In the genomic region with DNA sequence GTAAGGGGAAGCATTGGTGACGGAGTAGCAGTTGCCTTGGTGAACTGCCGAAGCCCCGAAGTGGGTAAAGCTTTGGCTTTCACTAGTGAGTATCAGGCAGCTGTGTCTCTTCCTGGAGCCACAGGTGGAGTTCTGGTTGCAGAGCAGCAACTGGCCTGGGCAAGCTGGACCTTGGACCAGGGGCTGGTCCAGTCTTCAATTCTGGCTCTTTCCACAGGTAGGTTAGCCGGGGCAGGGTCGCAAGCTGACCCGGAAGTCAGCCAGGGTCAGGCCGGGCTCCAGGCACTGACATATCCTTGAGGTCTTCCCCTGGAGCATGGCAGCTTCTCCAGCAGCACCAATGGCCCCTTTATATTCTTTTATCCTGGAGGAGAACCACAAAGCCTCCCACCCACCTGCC, we compare ENCODE assay signal across 1 cellular context.
TF ChIP-seq lines count a peak whose summit lies in the region.

No MANE protein-coding gene starts in this region.

TF ChIP-seq in HepG2, 621 proteins besides CTCF, POLR2A, EP300 and RAD21 (continued from another document and continues in another):
- TF ChIP-seq ATF7 (IDR thresholded peaks at IDR 0.05): no peak
- no peak for TF ChIP-seq ATF7 (CRISPR knock-in tag; IDR thresholded peaks at IDR 0.05)
- TF ChIP-seq ZNF777 (CRISPR knock-in tag; IDR thresholded peaks at IDR 0.05): no peak
- TF ChIP-seq ZNF431 (CRISPR knock-in tag; IDR thresholded peaks at IDR 0.05; ENCODE audit: borderline replicate concordance, low read depth): no peak
- TF ChIP-seq ZNF335 (CRISPR knock-in tag; IDR thresholded peaks at IDR 0.05): no peak
- TF ChIP-seq KAT7 (CRISPR knock-in tag; IDR thresholded peaks at IDR 0.05; ENCODE audit: borderline replicate concordance): no peak
- no peak for TF ChIP-seq SCMH1 (CRISPR knock-in tag; IDR thresholded peaks at IDR 0.05; ENCODE audit: borderline replicate concordance)
- no peak for TF ChIP-seq SIN3B (IDR thresholded peaks at IDR 0.05; ENCODE audit: low read length)
- no peak for TF ChIP-seq ZSCAN29 (CRISPR knock-in tag; conservative IDR thresholded peaks at IDR 0.05)
- TF ChIP-seq GABPA (IDR thresholded peaks at IDR 0.05; ENCODE audit: low read depth, low read length): 0 out of 2 replicates have a peak, but pooled peaks have one; percentile 15
- TF ChIP-seq GABPA (CRISPR knock-in tag; IDR thresholded peaks at IDR 0.05; ENCODE audit: low read depth): peak; percentile 75
- TF ChIP-seq ISL2 (CRISPR knock-in tag; IDR thresholded peaks at IDR 0.05): no peak
- TF ChIP-seq RBFOX2 (IDR thresholded peaks at IDR 0.05; ENCODE audit: low read depth, low read length): no peak
- no peak for TF ChIP-seq ZNF292 (CRISPR knock-in tag; IDR thresholded peaks at IDR 0.05; ENCODE audit: borderline replicate concordance, low read depth)
- TF ChIP-seq ZNF879 (CRISPR knock-in tag; IDR thresholded peaks at IDR 0.05): no peak
- TF ChIP-seq MED1 (CRISPR knock-in tag; IDR thresholded peaks at IDR 0.05): 0 out of 2 replicates have a peak, but pooled peaks have one; percentile 15
- TF ChIP-seq DR1 (CRISPR knock-in tag; IDR thresholded peaks at IDR 0.05): no peak
- no peak for TF ChIP-seq MYNN (CRISPR knock-in tag; IDR thresholded peaks at IDR 0.05; ENCODE audit: low read depth)
- no peak for TF ChIP-seq NFYC (CRISPR knock-in tag; IDR thresholded peaks at IDR 0.05)
- TF ChIP-seq, protein P1, sequence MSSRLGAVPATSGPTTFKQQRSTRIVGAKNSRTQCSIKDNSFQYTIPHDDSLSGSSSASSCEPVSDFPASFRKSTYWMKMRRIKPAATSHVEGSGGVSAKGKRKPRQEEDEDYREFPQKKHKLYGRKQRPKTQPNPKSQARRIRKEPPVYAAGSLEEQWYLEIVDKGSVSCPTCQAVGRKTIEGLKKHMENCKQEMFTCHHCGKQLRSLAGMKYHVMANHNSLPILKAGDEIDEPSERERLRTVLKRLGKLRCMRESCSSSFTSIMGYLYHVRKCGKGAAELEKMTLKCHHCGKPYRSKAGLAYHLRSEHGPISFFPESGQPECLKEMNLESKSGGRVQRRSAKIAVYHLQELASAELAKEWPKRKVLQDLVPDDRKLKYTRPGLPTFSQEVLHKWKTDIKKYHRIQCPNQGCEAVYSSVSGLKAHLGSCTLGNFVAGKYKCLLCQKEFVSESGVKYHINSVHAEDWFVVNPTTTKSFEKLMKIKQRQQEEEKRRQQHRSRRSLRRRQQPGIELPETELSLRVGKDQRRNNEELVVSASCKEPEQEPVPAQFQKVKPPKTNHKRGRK (CRISPR knock-in tag; IDR thresholded peaks at IDR 0.05): no peak
- no peak for TF ChIP-seq JDP2 (CRISPR knock-in tag; IDR thresholded peaks at IDR 0.05; ENCODE audit: borderline replicate concordance)
- no peak for TF ChIP-seq GPN1 (CRISPR knock-in tag; IDR thresholded peaks at IDR 0.05; ENCODE audit: borderline replicate concordance)
- TF ChIP-seq, protein P2, sequence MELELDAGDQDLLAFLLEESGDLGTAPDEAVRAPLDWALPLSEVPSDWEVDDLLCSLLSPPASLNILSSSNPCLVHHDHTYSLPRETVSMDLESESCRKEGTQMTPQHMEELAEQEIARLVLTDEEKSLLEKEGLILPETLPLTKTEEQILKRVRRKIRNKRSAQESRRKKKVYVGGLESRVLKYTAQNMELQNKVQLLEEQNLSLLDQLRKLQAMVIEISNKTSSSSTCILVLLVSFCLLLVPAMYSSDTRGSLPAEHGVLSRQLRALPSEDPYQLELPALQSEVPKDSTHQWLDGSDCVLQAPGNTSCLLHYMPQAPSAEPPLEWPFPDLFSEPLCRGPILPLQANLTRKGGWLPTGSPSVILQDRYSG (CRISPR knock-in tag; IDR thresholded peaks at IDR 0.05): no peak
- TF ChIP-seq NRL (CRISPR knock-in tag; IDR thresholded peaks at IDR 0.05; ENCODE audit: borderline replicate concordance): no peak
- TF ChIP-seq SRF (IDR thresholded peaks at IDR 0.05; ENCODE audit: low read depth, low read length): no peak
- TF ChIP-seq ZNF883 (CRISPR knock-in tag; IDR thresholded peaks at IDR 0.05; ENCODE audit: not compliant biosample characterization): no peak
- no peak for TF ChIP-seq ZNF776 (CRISPR knock-in tag; IDR thresholded peaks at IDR 0.05)
- no peak for TF ChIP-seq JUN (CRISPR knock-in tag; IDR thresholded peaks at IDR 0.05)
- no peak for TF ChIP-seq PHF5A (CRISPR knock-in tag; IDR thresholded peaks at IDR 0.05; ENCODE audit: low read depth, unreplicated experiment)
- TF ChIP-seq SATB2 (CRISPR knock-in tag; IDR thresholded peaks at IDR 0.05): no peak
- no peak for TF ChIP-seq TCF7 (IDR thresholded peaks at IDR 0.05; ENCODE audit: low read depth)
- no peak for TF ChIP-seq CAMTA2 (CRISPR knock-in tag; IDR thresholded peaks at IDR 0.05; ENCODE audit: borderline replicate concordance)
- TF ChIP-seq E2F5 (CRISPR knock-in tag; conservative IDR thresholded peaks at IDR 0.05): no peak
- peak; percentile 78 for TF ChIP-seq ELF1 (CRISPR knock-in tag; IDR thresholded peaks at IDR 0.05)
- TF ChIP-seq CSRNP1 (CRISPR knock-in tag; IDR thresholded peaks at IDR 0.05): no peak
- no peak for TF ChIP-seq ZNF383 (CRISPR knock-in tag; IDR thresholded peaks at IDR 0.05; ENCODE audit: borderline replicate concordance)
- no peak for TF ChIP-seq ZNF3 (CRISPR knock-in tag; IDR thresholded peaks at IDR 0.05)
- TF ChIP-seq ZNF747 (CRISPR knock-in tag; IDR thresholded peaks at IDR 0.05; ENCODE audit: borderline replicate concordance): no peak
- no peak for TF ChIP-seq CC2D1A (CRISPR knock-in tag; IDR thresholded peaks at IDR 0.05)
- no peak for TF ChIP-seq RFX1 (IDR thresholded peaks at IDR 0.05)
- TF ChIP-seq, protein P3, sequence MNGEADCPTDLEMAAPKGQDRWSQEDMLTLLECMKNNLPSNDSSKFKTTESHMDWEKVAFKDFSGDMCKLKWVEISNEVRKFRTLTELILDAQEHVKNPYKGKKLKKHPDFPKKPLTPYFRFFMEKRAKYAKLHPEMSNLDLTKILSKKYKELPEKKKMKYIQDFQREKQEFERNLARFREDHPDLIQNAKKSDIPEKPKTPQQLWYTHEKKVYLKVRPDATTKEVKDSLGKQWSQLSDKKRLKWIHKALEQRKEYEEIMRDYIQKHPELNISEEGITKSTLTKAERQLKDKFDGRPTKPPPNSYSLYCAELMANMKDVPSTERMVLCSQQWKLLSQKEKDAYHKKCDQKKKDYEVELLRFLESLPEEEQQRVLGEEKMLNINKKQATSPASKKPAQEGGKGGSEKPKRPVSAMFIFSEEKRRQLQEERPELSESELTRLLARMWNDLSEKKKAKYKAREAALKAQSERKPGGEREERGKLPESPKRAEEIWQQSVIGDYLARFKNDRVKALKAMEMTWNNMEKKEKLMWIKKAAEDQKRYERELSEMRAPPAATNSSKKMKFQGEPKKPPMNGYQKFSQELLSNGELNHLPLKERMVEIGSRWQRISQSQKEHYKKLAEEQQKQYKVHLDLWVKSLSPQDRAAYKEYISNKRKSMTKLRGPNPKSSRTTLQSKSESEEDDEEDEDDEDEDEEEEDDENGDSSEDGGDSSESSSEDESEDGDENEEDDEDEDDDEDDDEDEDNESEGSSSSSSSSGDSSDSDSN (CRISPR knock-in tag; IDR thresholded peaks at IDR 0.05): no peak
- no peak for TF ChIP-seq ZNF430 (CRISPR knock-in tag; IDR thresholded peaks at IDR 0.05)
- no peak for TF ChIP-seq ZNF629 (CRISPR knock-in tag; conservative IDR thresholded peaks at IDR 0.05)
- TF ChIP-seq MBD4 (IDR thresholded peaks at IDR 0.05; ENCODE audit: borderline replicate concordance, low read length): no peak
- no peak for TF ChIP-seq NFIC (IDR thresholded peaks at IDR 0.05; ENCODE audit: low read length)
- no peak for TF ChIP-seq SMYD3 (CRISPR knock-in tag; IDR thresholded peaks at IDR 0.05)
- TF ChIP-seq SALL1 (CRISPR knock-in tag; IDR thresholded peaks at IDR 0.05): peak; percentile 20; the same call in 1 of the 2 replicates
- TF ChIP-seq ZUFSP (CRISPR knock-in tag; IDR thresholded peaks at IDR 0.05; ENCODE audit: borderline replicate concordance): no peak
- TF ChIP-seq PREB (CRISPR knock-in tag; IDR thresholded peaks at IDR 0.05): no peak
- no peak for TF ChIP-seq MEIS2 (CRISPR knock-in tag; IDR thresholded peaks at IDR 0.05)
- peak; percentile 39; the same call in 1 of the 2 replicates for TF ChIP-seq ZNF331 (CRISPR knock-in tag; IDR thresholded peaks at IDR 0.05)
- TF ChIP-seq, protein P4, sequence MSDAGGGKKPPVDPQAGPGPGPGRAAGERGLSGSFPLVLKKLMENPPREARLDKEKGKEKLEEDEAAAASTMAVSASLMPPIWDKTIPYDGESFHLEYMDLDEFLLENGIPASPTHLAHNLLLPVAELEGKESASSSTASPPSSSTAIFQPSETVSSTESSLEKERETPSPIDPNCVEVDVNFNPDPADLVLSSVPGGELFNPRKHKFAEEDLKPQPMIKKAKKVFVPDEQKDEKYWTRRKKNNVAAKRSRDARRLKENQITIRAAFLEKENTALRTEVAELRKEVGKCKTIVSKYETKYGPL (CRISPR knock-in tag; IDR thresholded peaks at IDR 0.05): no peak
- peak; percentile 28; the same call in 1 of the 2 replicates for TF ChIP-seq THRA (CRISPR knock-in tag; IDR thresholded peaks at IDR 0.05; ENCODE audit: borderline replicate concordance)
- peak; percentile 37; the same call in 1 of the 2 replicates for TF ChIP-seq ZBTB7A (CRISPR knock-in tag; IDR thresholded peaks at IDR 0.05)
- 0 out of 2 replicates have a peak, but pooled peaks have one; percentile 39 for TF ChIP-seq IRF2 (CRISPR knock-in tag; IDR thresholded peaks at IDR 0.05)
- no peak for TF ChIP-seq MAZ (IDR thresholded peaks at IDR 0.05; ENCODE audit: borderline replicate concordance, low read depth, low read length)
- no peak for TF ChIP-seq MAZ (CRISPR knock-in tag; IDR thresholded peaks at IDR 0.05; ENCODE audit: low read depth)
- TF ChIP-seq MXI1 (IDR thresholded peaks at IDR 0.05; ENCODE audit: borderline replicate concordance, low read depth, low read length): no peak
- TF ChIP-seq, protein P5, sequence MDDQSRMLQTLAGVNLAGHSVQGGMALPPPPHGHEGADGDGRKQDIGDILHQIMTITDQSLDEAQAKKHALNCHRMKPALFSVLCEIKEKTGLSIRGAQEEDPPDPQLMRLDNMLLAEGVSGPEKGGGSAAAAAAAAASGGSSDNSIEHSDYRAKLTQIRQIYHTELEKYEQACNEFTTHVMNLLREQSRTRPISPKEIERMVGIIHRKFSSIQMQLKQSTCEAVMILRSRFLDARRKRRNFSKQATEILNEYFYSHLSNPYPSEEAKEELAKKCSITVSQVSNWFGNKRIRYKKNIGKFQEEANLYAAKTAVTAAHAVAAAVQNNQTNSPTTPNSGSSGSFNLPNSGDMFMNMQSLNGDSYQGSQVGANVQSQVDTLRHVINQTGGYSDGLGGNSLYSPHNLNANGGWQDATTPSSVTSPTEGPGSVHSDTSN (CRISPR knock-in tag; IDR thresholded peaks at IDR 0.05; ENCODE audit: borderline replicate concordance): no peak
- no peak for TF ChIP-seq ZNF441 (CRISPR knock-in tag; IDR thresholded peaks at IDR 0.05; ENCODE audit: borderline replicate concordance)
- no peak for TF ChIP-seq ZNF761 (CRISPR knock-in tag; conservative IDR thresholded peaks at IDR 0.05)
- peak; percentile 66 for TF ChIP-seq NR2C2 (CRISPR knock-in tag; IDR thresholded peaks at IDR 0.05; ENCODE audit: borderline replicate concordance)
- no peak for TF ChIP-seq ZNF775 (CRISPR knock-in tag; IDR thresholded peaks at IDR 0.05; ENCODE audit: borderline replicate concordance)
- no peak for TF ChIP-seq U2AF2 (IDR thresholded peaks at IDR 0.05; ENCODE audit: low read depth, low read length)
